In the genomic region with DNA sequence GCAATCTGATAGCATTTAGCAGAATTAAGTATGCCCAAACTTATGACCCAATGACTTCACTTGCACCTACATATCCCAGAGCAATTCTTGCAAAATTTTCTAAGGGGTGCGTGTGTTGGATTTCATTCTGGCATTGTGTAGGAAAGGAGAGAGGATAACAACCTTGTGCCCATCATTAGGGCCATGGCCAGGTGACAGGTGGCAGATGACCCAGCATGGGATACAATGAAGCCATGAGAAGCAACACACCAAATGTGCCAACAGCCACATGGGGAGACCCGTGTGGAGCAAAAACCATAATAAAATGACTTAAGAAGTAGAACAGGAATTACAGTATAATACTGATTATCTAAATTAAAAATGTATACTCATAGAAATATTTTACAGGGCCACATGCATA, we compare ENCODE assay signal across 9 cellular contexts.
"Had no signal": no experiment of that assay in that cellular context is flagged by ENCODE, and none has a peak within 500 bp of the region (broad histone marks: within the 10 kb centered on the region; RNA-seq: fewer than 3 reads in every experiment).

No MANE protein-coding gene starts in this region.

- ATAC-seq: HCT116, K562 had no signal

- H3K27ac Mint-ChIP-seq: HFFc6 had no signal

- H3K36me3 ChIP-seq: HAP-1 had no signal

- H3K9ac ChIP-seq: GM23248 had no signal

- H3K9me3 ChIP-seq: HAP-1 had no signal

- H3K4me3 ChIP-seq: GM23248, HAP-1, K562 had no signal

- H3K4me3 Mint-ChIP-seq: HFFc6 had no signal

- H3K27ac ChIP-seq: GM23248 had no signal

- H3K4me1 ChIP-seq: HAP-1 had no signal

- DNase-seq: GM23248, GOT3, H7, HFFc6, IMR-90, KG1 had no signal
